ENCODE assay signal across 1 cellular context in the genomic region with DNA sequence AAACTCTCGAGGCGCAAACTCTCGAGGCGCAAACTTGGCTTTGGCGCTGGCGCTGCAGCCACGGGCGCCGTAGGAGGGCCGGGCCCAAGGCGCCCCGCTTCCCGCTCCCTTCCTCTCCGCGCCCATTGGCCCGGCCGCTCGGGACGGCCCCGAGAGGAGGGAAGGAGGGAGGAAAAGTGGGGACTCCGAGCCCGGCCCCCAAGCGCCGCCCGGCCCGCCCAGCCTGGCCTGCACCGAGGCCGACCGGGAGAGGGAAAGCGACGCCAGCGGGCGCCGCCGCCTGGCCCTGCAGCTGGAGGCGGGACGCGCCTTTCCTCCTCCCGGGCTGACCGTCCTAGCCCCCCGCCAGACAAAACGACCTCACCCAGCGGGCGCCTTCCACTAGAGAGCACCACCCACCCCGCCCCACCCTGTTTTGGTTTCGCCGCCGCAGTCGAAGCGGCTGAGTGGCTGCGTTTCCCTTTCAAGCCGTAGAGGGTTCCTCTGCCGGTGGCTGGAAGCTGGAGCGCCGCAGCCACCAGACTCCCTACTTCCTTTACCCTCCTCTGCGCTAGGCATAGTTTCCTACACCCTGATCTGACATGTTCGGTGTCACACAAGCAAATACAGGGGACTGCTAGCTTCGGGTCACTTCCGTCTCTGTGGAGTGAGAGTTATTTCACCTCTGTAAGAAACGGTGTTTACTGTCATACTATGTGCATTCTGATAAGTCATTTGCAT.
TF ChIP-seq lines count a peak whose summit lies in the region.

A gene with protein sequence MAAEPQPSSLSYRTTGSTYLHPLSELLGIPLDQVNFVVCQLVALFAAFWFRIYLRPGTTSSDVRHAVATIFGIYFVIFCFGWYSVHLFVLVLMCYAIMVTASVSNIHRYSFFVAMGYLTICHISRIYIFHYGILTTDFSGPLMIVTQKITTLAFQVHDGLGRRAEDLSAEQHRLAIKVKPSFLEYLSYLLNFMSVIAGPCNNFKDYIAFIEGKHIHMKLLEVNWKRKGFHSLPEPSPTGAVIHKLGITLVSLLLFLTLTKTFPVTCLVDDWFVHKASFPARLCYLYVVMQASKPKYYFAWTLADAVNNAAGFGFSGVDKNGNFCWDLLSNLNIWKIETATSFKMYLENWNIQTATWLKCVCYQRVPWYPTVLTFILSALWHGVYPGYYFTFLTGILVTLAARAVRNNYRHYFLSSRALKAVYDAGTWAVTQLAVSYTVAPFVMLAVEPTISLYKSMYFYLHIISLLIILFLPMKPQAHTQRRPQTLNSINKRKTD (minus strand): TSS at position 78 of the 720 bp plus-strand sequence. CDS start 235 bp downstream, outside the sequence.

TF ChIP-seq in HepG2, 621 proteins besides CTCF, POLR2A, EP300 and RAD21 (continued from another document):
- TF ChIP-seq, protein P1, sequence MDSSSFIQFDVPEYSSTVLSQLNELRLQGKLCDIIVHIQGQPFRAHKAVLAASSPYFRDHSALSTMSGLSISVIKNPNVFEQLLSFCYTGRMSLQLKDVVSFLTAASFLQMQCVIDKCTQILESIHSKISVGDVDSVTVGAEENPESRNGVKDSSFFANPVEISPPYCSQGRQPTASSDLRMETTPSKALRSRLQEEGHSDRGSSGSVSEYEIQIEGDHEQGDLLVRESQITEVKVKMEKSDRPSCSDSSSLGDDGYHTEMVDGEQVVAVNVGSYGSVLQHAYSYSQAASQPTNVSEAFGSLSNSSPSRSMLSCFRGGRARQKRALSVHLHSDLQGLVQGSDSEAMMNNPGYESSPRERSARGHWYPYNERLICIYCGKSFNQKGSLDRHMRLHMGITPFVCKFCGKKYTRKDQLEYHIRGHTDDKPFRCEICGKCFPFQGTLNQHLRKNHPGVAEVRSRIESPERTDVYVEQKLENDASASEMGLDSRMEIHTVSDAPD (CRISPR knock-in tag; IDR thresholded peaks at IDR 0.05) = no peak; the same call in 1 of the 2 replicates
- TF ChIP-seq ZBTB21 (CRISPR knock-in tag; IDR thresholded peaks at IDR 0.05) = no peak
- TF ChIP-seq ARHGAP35 (CRISPR knock-in tag; IDR thresholded peaks at IDR 0.05; ENCODE audit: borderline replicate concordance) = no peak
- 0 out of 2 replicates have a peak, but pooled peaks have one; percentile 44 for TF ChIP-seq ZNF703 (CRISPR knock-in tag; IDR thresholded peaks at IDR 0.05; ENCODE audit: borderline replicate concordance)
- TF ChIP-seq, protein P2, sequence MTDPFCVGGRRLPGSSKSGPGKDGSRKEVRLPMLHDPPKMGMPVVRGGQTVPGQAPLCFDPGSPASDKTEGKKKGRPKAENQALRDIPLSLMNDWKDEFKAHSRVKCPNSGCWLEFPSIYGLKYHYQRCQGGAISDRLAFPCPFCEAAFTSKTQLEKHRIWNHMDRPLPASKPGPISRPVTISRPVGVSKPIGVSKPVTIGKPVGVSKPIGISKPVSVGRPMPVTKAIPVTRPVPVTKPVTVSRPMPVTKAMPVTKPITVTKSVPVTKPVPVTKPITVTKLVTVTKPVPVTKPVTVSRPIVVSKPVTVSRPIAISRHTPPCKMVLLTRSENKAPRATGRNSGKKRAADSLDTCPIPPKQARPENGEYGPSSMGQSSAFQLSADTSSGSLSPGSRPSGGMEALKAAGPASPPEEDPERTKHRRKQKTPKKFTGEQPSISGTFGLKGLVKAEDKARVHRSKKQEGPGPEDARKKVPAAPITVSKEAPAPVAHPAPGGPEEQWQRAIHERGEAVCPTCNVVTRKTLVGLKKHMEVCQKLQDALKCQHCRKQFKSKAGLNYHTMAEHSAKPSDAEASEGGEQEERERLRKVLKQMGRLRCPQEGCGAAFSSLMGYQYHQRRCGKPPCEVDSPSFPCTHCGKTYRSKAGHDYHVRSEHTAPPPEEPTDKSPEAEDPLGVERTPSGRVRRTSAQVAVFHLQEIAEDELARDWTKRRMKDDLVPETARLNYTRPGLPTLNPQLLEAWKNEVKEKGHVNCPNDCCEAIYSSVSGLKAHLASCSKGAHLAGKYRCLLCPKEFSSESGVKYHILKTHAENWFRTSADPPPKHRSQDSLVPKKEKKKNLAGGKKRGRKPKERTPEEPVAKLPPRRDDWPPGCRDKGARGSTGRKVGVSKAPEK (CRISPR knock-in tag; IDR thresholded peaks at IDR 0.05; ENCODE audit: borderline replicate concordance) = no peak
- peak; percentile 25; the same call in 1 of the 2 replicates for TF ChIP-seq TMF1 (CRISPR knock-in tag; IDR thresholded peaks at IDR 0.05; ENCODE audit: low read depth)
- no peak for TF ChIP-seq ZFP36L1 (CRISPR knock-in tag; IDR thresholded peaks at IDR 0.05)
- TF ChIP-seq NFE2L2 (IDR thresholded peaks at IDR 0.05; ENCODE audit: low read length) = no peak
- TF ChIP-seq RNF2 (conservative IDR thresholded peaks at IDR 0.05; ENCODE audit: low read depth) = no peak
- TF ChIP-seq, protein P3, sequence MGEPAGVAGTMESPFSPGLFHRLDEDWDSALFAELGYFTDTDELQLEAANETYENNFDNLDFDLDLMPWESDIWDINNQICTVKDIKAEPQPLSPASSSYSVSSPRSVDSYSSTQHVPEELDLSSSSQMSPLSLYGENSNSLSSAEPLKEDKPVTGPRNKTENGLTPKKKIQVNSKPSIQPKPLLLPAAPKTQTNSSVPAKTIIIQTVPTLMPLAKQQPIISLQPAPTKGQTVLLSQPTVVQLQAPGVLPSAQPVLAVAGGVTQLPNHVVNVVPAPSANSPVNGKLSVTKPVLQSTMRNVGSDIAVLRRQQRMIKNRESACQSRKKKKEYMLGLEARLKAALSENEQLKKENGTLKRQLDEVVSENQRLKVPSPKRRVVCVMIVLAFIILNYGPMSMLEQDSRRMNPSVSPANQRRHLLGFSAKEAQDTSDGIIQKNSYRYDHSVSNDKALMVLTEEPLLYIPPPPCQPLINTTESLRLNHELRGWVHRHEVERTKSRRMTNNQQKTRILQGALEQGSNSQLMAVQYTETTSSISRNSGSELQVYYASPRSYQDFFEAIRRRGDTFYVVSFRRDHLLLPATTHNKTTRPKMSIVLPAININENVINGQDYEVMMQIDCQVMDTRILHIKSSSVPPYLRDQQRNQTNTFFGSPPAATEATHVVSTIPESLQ (CRISPR knock-in tag; conservative IDR thresholded peaks at IDR 0.05) = no peak
- no peak for TF ChIP-seq ERF (CRISPR knock-in tag; IDR thresholded peaks at IDR 0.05)
- no peak for TF ChIP-seq ZNF768 (CRISPR knock-in tag; IDR thresholded peaks at IDR 0.05)
- no peak for TF ChIP-seq SOX13 (IDR thresholded peaks at IDR 0.05)
- no peak for TF ChIP-seq SOX13 (CRISPR knock-in tag; conservative IDR thresholded peaks at IDR 0.05 in 1 of 2, IDR thresholded peaks at IDR 0.05 in 1 of 2)
- no peak for TF ChIP-seq ZNF616 (CRISPR knock-in tag; IDR thresholded peaks at IDR 0.05; ENCODE audit: low read depth)
- TF ChIP-seq ZNF550 (CRISPR knock-in tag; IDR thresholded peaks at IDR 0.05; ENCODE audit: borderline replicate concordance) = no peak
- 0 out of 2 replicates have a peak, but pooled peaks have one; percentile 20 for TF ChIP-seq ZFP90 (CRISPR knock-in tag; IDR thresholded peaks at IDR 0.05; ENCODE audit: borderline replicate concordance)
- no peak for TF ChIP-seq ZSCAN25 (CRISPR knock-in tag; IDR thresholded peaks at IDR 0.05)
- TF ChIP-seq, protein P4, sequence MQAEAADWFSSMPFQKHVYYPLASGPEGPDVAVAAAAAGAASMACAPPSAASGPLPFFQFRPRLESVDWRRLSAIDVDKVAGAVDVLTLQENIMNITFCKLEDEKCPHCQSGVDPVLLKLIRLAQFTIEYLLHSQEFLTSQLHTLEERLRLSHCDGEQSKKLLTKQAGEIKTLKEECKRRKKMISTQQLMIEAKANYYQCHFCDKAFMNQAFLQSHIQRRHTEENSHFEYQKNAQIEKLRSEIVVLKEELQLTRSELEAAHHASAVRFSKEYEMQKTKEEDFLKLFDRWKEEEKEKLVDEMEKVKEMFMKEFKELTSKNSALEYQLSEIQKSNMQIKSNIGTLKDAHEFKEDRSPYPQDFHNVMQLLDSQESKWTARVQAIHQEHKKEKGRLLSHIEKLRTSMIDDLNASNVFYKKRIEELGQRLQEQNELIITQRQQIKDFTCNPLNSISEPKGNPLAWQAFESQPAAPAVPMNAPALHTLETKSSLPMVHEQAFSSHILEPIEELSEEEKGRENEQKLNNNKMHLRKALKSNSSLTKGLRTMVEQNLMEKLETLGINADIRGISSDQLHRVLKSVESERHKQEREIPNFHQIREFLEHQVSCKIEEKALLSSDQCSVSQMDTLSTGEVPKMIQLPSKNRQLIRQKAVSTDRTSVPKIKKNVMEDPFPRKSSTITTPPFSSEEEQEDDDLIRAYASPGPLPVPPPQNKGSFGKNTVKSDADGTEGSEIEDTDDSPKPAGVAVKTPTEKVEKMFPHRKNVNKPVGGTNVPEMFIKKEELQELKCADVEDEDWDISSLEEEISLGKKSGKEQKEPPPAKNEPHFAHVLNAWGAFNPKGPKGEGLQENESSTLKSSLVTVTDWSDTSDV (CRISPR knock-in tag; IDR thresholded peaks at IDR 0.05) = 0 out of 2 replicates have a peak, but pooled peaks have one; percentile 34
- TF ChIP-seq ZNF619 (CRISPR knock-in tag; IDR thresholded peaks at IDR 0.05) = no peak
- no peak for TF ChIP-seq TCF7L2 (IDR thresholded peaks at IDR 0.05; ENCODE audit: low read depth, low read length)
- no peak for TF ChIP-seq KDM3A (CRISPR knock-in tag; IDR thresholded peaks at IDR 0.05; ENCODE audit: low read depth)
- no peak for TF ChIP-seq KDM5A (IDR thresholded peaks at IDR 0.05; ENCODE audit: borderline replicate concordance, low read length)
- TF ChIP-seq, protein P5, sequence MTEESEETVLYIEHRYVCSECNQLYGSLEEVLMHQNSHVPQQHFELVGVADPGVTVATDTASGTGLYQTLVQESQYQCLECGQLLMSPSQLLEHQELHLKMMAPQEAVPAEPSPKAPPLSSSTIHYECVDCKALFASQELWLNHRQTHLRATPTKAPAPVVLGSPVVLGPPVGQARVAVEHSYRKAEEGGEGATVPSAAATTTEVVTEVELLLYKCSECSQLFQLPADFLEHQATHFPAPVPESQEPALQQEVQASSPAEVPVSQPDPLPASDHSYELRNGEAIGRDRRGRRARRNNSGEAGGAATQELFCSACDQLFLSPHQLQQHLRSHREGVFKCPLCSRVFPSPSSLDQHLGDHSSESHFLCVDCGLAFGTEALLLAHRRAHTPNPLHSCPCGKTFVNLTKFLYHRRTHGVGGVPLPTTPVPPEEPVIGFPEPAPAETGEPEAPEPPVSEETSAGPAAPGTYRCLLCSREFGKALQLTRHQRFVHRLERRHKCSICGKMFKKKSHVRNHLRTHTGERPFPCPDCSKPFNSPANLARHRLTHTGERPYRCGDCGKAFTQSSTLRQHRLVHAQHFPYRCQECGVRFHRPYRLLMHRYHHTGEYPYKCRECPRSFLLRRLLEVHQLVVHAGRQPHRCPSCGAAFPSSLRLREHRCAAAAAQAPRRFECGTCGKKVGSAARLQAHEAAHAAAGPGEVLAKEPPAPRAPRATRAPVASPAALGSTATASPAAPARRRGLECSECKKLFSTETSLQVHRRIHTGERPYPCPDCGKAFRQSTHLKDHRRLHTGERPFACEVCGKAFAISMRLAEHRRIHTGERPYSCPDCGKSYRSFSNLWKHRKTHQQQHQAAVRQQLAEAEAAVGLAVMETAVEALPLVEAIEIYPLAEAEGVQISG (CRISPR knock-in tag; IDR thresholded peaks at IDR 0.05) = no peak
- TF ChIP-seq ZNF569 (CRISPR knock-in tag; IDR thresholded peaks at IDR 0.05; ENCODE audit: borderline replicate concordance) = 0 out of 2 replicates have a peak, but pooled peaks have one; percentile 66
- TF ChIP-seq, protein P6, sequence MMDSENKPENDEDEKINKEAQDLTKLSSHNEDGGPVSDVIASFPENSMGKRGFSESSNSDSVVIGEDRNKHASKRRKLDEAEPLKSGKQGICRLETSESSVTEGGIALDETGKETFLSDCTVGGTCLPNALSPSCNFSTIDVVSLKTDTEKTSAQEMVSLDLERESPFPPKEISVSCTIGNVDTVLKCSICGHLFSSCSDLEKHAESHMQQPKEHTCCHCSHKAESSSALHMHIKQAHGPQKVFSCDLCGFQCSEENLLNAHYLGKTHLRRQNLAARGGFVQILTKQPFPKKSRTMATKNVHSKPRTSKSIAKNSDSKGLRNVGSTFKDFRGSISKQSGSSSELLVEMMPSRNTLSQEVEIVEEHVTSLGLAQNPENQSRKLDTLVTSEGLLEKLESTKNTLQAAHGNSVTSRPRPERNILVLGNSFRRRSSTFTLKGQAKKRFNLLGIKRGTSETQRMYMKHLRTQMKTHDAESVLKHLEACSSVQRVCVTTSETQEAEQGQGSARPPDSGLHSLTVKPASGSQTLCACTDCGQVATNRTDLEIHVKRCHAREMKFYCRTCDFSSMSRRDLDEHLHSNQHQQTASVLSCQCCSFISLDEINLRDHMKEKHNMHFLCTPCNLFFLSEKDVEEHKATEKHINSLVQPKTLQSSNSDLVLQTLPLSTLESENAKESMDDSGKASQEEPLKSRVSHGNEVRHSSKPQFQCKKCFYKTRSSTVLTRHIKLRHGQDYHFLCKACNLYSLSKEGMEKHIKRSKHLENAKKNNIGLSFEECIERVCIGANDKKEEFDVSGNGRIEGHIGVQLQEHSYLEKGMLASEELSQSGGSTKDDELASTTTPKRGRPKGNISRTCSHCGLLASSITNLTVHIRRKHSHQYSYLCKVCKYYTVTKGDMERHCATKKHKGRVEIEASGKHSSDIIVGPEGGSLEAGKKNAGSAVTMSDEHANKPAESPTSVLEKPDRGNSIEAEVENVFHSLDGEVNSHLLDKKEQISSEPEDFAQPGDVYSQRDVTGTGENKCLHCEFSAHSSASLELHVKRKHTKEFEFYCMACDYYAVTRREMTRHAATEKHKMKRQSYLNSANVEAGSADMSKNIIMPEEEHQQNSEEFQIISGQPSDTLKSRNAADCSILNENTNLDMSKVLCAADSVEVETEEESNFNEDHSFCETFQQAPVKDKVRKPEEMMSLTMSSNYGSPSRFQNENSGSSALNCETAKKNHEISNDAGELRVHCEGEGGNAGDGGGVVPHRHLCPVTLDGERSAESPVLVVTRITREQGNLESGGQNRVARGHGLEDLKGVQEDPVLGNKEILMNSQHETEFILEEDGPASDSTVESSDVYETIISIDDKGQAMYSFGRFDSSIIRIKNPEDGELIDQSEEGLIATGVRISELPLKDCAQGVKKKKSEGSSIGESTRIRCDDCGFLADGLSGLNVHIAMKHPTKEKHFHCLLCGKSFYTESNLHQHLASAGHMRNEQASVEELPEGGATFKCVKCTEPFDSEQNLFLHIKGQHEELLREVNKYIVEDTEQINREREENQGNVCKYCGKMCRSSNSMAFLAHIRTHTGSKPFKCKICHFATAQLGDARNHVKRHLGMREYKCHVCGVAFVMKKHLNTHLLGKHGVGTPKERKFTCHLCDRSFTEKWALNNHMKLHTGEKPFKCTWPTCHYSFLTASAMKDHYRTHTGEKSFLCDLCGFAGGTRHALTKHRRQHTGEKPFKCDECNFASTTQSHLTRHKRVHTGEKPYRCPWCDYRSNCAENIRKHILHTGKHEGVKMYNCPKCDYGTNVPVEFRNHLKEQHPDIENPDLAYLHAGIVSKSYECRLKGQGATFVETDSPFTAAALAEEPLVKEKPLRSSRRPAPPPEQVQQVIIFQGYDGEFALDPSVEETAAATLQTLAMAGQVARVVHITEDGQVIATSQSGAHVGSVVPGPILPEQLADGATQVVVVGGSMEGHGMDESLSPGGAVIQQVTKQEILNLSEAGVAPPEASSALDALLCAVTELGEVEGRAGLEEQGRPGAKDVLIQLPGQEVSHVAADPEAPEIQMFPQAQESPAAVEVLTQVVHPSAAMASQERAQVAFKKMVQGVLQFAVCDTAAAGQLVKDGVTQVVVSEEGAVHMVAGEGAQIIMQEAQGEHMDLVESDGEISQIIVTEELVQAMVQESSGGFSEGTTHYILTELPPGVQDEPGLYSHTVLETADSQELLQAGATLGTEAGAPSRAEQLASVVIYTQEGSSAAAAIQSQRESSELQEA (CRISPR knock-in tag; IDR thresholded peaks at IDR 0.05; ENCODE audit: not compliant biosample characterization) = peak; percentile 39
- no peak for TF ChIP-seq GTF2F1 (IDR thresholded peaks at IDR 0.05; ENCODE audit: low read length)
- TF ChIP-seq POLR2AphosphoS5 (IDR thresholded peaks at IDR 0.05; ENCODE audit: low read depth, low read length) = no peak
TF ChIP-seq in HepG2: peak in this region for 97.
